Comparison of ENCODE assay signal across 8 cellular contexts in genomic region chr3:195270079-195270349, GRCh38. TPM values are rescaled to one million over a fixed set of nuclear protein-coding genes. Genes with fewer than 3 reads are reported as not detected.
DNase-seq lines count a peak whose midpoint lies in the region; ATAC-seq, FAIRE-seq and TF ChIP-seq lines count a peak whose summit lies in the region.

No MANE protein-coding gene starts in this region.

- H3K27me3 Mint-ChIP-seq in CD8-positive, alpha-beta T cell (ENCODE audit: low read depth) = no peaks in the 10 kb centered on the region

- H3K79me2 ChIP-seq in endothelial cell of umbilical vein (ENCODE audit: control insufficient read depth, insufficient read depth, low read length) = peaks cover 40% of the 10 kb centered on the region
- peaks cover 30% of the 10 kb centered on the region for H3K79me2 ChIP-seq in osteoblast (ENCODE audit: insufficient read depth, low read length)

- H4K20me1 ChIP-seq in endothelial cell of umbilical vein (replicated peaks; ENCODE audit: control insufficient read depth, extremely low read depth, insufficient read depth, low read length) (no peaks in the 10 kb centered on the region), osteoblast (ENCODE audit: insufficient read depth, low read length) (peaks cover 9% of the 10 kb centered on the region)

- FAIRE-seq in endothelial cell of umbilical vein (lab: Jason Lieb, UNC) = no peak

- dilution Hi-C loops in endothelial cell of umbilical vein (cut with MboI; ENCODE audit: extremely low pct_ligation_motif_present, low sequenced_read_pairs) = no loop called here

- H2AFZ ChIP-seq in endothelial cell of umbilical vein (ENCODE audit: low read depth, low read length) = peak overlapping the region; percentile 60
- peak overlapping the region; percentile 88 for H2AFZ ChIP-seq in osteoblast (ENCODE audit: low read length)

- TF ChIP-seq POLR2A in endothelial cell of umbilical vein (IDR thresholded peaks at IDR 0.05; ENCODE audit: low read depth, low read length) = no peak

- peak overlapping the region; percentile 69 for H3K27ac Mint-ChIP-seq in CD8-positive, alpha-beta T cell

- no peak for DNase-seq in CD8-positive, alpha-beta T cell
- DNase-seq in NT2/D1 (ENCODE audit: low read depth, low spot score) = no peak
- no peak for DNase-seq in endothelial cell of umbilical vein (ENCODE audit: low read depth, low spot score)
- no peak for DNase-seq in osteoblast (ENCODE audit: insufficient read length, low spot score, missing footprints)
- DNase-seq in stimulated activated CD4-positive, alpha-beta T cell treated with anti-CD3 and anti-CD28 coated beads, Interleukin-15, amount 100 ng/mL, for 24 hours = no peak
- no peak for DNase-seq in HCEC 1CT
- DNase-seq in NCI-H82 treated with DMSO at 0.1 percent for 48 hours (lab: John Stamatoyannopoulos, UW; ENCODE audit: unreplicated experiment) = no peak

- peak overlapping the region; percentile 59 for H3K27ac ChIP-seq in CD8-positive, alpha-beta T cell (ENCODE audit: low read depth, low read length)
- H3K27ac ChIP-seq in endothelial cell of umbilical vein (ENCODE audit: insufficient read depth, low read depth, low read length) (peak overlapping the region; percentile 68), osteoblast (ENCODE audit: low read depth, low read length) (no peak overlapping the region)

- H3K36me3 Mint-ChIP-seq in CD8-positive, alpha-beta T cell = peaks cover 15% of the 10 kb centered on the region

- peak overlapping the region; percentile 84 for H3K4me3 Mint-ChIP-seq in CD8-positive, alpha-beta T cell

- BruUV-seq in endothelial cell of umbilical vein (replicated peaks; lab: Mats Ljungman, UMichigan) = no TSS peak

- no peaks in the 10 kb centered on the region for H3K9me3 Mint-ChIP-seq in CD8-positive, alpha-beta T cell

- no peaks in the 10 kb centered on the region for H3K27me3 ChIP-seq in CD8-positive, alpha-beta T cell (ENCODE audit: insufficient read depth, low read length)
- H3K27me3 ChIP-seq in NT2/D1 (ENCODE audit: insufficient read depth, insufficient read length) (no peaks in the 10 kb centered on the region), endothelial cell of umbilical vein (ENCODE audit: control insufficient read depth in 2 of 2, insufficient read depth in 2 of 2, low read length in 2 of 2) (no peaks in the 10 kb centered on the region), osteoblast (ENCODE audit: insufficient read depth, low read length) (no peaks in the 10 kb centered on the region)

- intact Hi-C loops in CD8-positive, alpha-beta T cell (cut with DNase I, micrococcal nuclease) = loop anchor here (1.0 to 5.0 kb wide), 7 partner anchors 10 to 783 kb away; partner anchors contain the start of genes ATP13A3 (in 2 of the 2) and TNK2 (in 2 of the 2)
- intact Hi-C loops in endothelial cell of umbilical vein (cut with micrococcal nuclease) = loop anchor here (1.0 kb wide), 1 partner anchor 588 kb away; no protein-coding TSS in a partner anchor

- H3K9me1 ChIP-seq in endothelial cell of umbilical vein (replicated peaks; ENCODE audit: control insufficient read depth, extremely low read depth, insufficient read depth, low read length) = no peaks in the 10 kb centered on the region

- no peaks in the 10 kb centered on the region for H3K9me3 ChIP-seq in CD8-positive, alpha-beta T cell (ENCODE audit: low read length)
- H3K9me3 ChIP-seq in NT2/D1 (ENCODE audit: insufficient read depth, low read length) = no peaks in the 10 kb centered on the region
- H3K9me3 ChIP-seq in endothelial cell of umbilical vein (replicated peaks; ENCODE audit: control insufficient read depth, insufficient read depth, low read length) = no peaks in the 10 kb centered on the region
- H3K9me3 ChIP-seq in osteoblast (ENCODE audit: low read depth, low read length) = no peaks in the 10 kb centered on the region

- TF ChIP-seq CTCF in CD8-positive, alpha-beta T cell (IDR thresholded peaks at IDR 0.05) = no peak
- TF ChIP-seq CTCF in endothelial cell of umbilical vein (IDR thresholded peaks at IDR 0.05; ENCODE audit: extremely low read depth in 1 of 2, insufficient read depth in 1 of 2, low read depth in 1 of 2, low read length in 2 of 2) (no peak), osteoblast (IDR thresholded peaks at IDR 0.05; ENCODE audit: extremely low read depth, low read depth, low read length) (no peak)

- no peaks in the 10 kb centered on the region for H3K36me3 ChIP-seq in CD8-positive, alpha-beta T cell (ENCODE audit: insufficient read depth, low read length)
- H3K36me3 ChIP-seq in NT2/D1 (ENCODE audit: insufficient read depth, insufficient read length, low read length) (peaks cover 38% of the 10 kb centered on the region), endothelial cell of umbilical vein (ENCODE audit: control insufficient read depth in 2 of 2, extremely low read depth in 1 of 2, insufficient read depth in 2 of 2, low read length in 2 of 2) (peaks cover 0 to 8% of the 10 kb centered on the region in 2 experiments), osteoblast (ENCODE audit: insufficient read depth, low read length) (peaks cover 3% of the 10 kb centered on the region)

- H3K4me1 ChIP-seq in CD8-positive, alpha-beta T cell (ENCODE audit: insufficient read depth, low read length) = peaks cover 21% of the 10 kb centered on the region
- H3K4me1 ChIP-seq in NT2/D1 (ENCODE audit: insufficient read depth, insufficient read length) = peaks cover 11% of the 10 kb centered on the region
- peaks cover 23% of the 10 kb centered on the region for H3K4me1 ChIP-seq in endothelial cell of umbilical vein (ENCODE audit: control insufficient read depth, extremely low read depth, insufficient read depth, low read length)
- peaks cover 15% of the 10 kb centered on the region for H3K4me1 ChIP-seq in osteoblast (ENCODE audit: insufficient read depth, low read length)

- H3K4me1 Mint-ChIP-seq in CD8-positive, alpha-beta T cell (ENCODE audit: low read depth) = peaks cover 24% of the 10 kb centered on the region

- H3K4me2 ChIP-seq in endothelial cell of umbilical vein (ENCODE audit: insufficient read depth, low read length) (peak overlapping the region; percentile 79), osteoblast (ENCODE audit: insufficient read depth, low read length) (peak overlapping the region; percentile 98)

- H3K4me3 ChIP-seq in CD8-positive, alpha-beta T cell (ENCODE audit: low read depth, low read length) = peak overlapping the region; percentile 87
- H3K4me3 ChIP-seq in NT2/D1 (ENCODE audit: insufficient read length, low read depth) (peak overlapping the region; percentile 88), endothelial cell of umbilical vein (replicated peaks in 1 of 3; ENCODE audit: insufficient read depth in 1 of 3, low read depth in 1 of 3, low read length in 3 of 3) (peak overlapping the region; percentile 60 to 79 (median 79)), osteoblast (ENCODE audit: insufficient read depth, low read length) (peak overlapping the region; percentile 86)

- CTCF ChIA-PET in CD8-positive, alpha-beta T cell (lab: Charles Lee) = interaction anchor here (0.6 to 4.5 kb wide), 26 partner anchors 8 to 641 kb away, joined by 3 to 44 read pairs (median 6); partner anchors contain the start of gene LSG1
- CTCF ChIA-PET in endothelial cell of umbilical vein (lab: Charles Lee) = interaction anchor here (0.7 to 4.0 kb wide), 20 partner anchors 8 to 631 kb away, joined by 3 to 195 read pairs (median 6); partner anchors contain the start of gene LSG1

- ATAC-seq in CD8-positive, alpha-beta T cell = no peak
- ATAC-seq in HG03039 (IDR thresholded peaks at IDR 0.05; ENCODE audit: unreplicated experiment) = no peak

- POLR2A ChIA-PET in CD8-positive, alpha-beta T cell (lab: Charles Lee) = interaction anchor here (1.0 to 3.4 kb wide), 12 partner anchors 9 to 609 kb away, joined by 3 to 22 read pairs (median 8); partner anchors contain the start of genes LSG1 and PPP1R2
- POLR2A ChIA-PET in endothelial cell of umbilical vein (lab: Charles Lee) = interaction anchor here (1.0 to 3.0 kb wide), 6 partner anchors 9 to 587 kb away, joined by 3 to 18 read pairs (median 7); partner anchors contain the start of genes ACAP2, FAM43A and PPP1R2

- H3K9ac ChIP-seq in NT2/D1 (ENCODE audit: insufficient read length, low read depth) = peak overlapping the region; percentile 94
- peak overlapping the region; percentile 74 for H3K9ac ChIP-seq in endothelial cell of umbilical vein (replicated peaks; ENCODE audit: extremely low read depth, insufficient read depth, low read length)

TF ChIP-seq in endothelial cell of umbilical vein, 7 proteins besides CTCF, POLR2A, EP300 and RAD21:
- TF ChIP-seq JUN (IDR thresholded peaks at IDR 0.05; ENCODE audit: borderline replicate concordance, insufficient read depth, insufficient read length, low read depth) (no peak), POLR2AphosphoS5 (IDR thresholded peaks at IDR 0.05; ENCODE audit: insufficient read depth, low read depth, low read length) (no peak), GATA2 (IDR thresholded peaks at IDR 0.05; ENCODE audit: insufficient read depth, insufficient read length, low read depth, low read length) (no peak), EZH2 (IDR thresholded peaks at IDR 0.05; ENCODE audit: borderline replicate concordance, low read depth, low read length, severe bottlenecking) (no peak), FOS (IDR thresholded peaks at IDR 0.05; ENCODE audit: borderline replicate concordance, insufficient read depth, low read length) (no peak), MYC (IDR thresholded peaks at IDR 0.05; ENCODE audit: low read depth, low read length) (no peak), MAX (IDR thresholded peaks at IDR 0.05; ENCODE audit: insufficient read depth, insufficient read length) (no peak)
TF ChIP-seq in endothelial cell of umbilical vein: peak in this region for 0.

RNA-seq across cellular contexts. Expression of gene XXYLT1, which starts 0.9 kb away (rescaled TPM):
- total RNA-seq in CD8-positive, alpha-beta T cell = 1 to 10 TPM; 3.7 to 4.3 TPM
- total RNA-seq in endothelial cell of umbilical vein (58.6 and 78.1 TPM in 2 replicates), osteoblast (28.2 and 28.9 TPM in 2 replicates)
- polyA plus RNA-seq in endothelial cell of umbilical vein = 54.4 and 60.4 TPM in 2 replicates
- polyA plus RNA-seq in endothelial cell of umbilical vein (2011; cell fraction: cytosol; rRNA removed) = 60.0 and 66.8 TPM in 2 replicates
- 67.9 and 73.2 TPM in 2 replicates for polyA plus RNA-seq in endothelial cell of umbilical vein (2011; cell fraction: nucleus; rRNA removed)
- polyA plus RNA-seq in endothelial cell of umbilical vein (2012) = 30.5 and 45.2 TPM in 2 replicates
- polyA minus RNA-seq in endothelial cell of umbilical vein = 50.5 and 51.7 TPM in 2 replicates
- 21.5 TPM for polyA minus RNA-seq in endothelial cell of umbilical vein (2011; cell fraction: cytosol; rRNA and poly(A)+ RNA removed)
- 33.1 and 41.5 TPM in 2 replicates for polyA minus RNA-seq in endothelial cell of umbilical vein (2011; cell fraction: nucleus; rRNA and poly(A)+ RNA removed)
